ENCODE assay signal across 8 cellular contexts in genomic region chr4:153468587-153468986, GRCh38. TPM values are rescaled to one million over a fixed set of nuclear protein-coding genes. Genes with fewer than 3 reads are reported as not detected.
DNase-seq lines count a peak whose midpoint lies in the region; ATAC-seq and TF ChIP-seq lines count a peak whose summit lies in the region.

No MANE protein-coding gene starts in this region.

- H3K9me3 ChIP-seq in GM23248 (ENCODE audit: low read depth) (no peaks in the 10 kb centered on the region), Peyer's patch (no peaks in the 10 kb centered on the region), lower lobe of right lung (no peaks in the 10 kb centered on the region)

- ATAC-seq in lower lobe of right lung: no peak

- no peak overlapping the region for H2BK15ac ChIP-seq in mesendoderm (replicated peaks; ENCODE audit: low read depth)

- H4K20me1 ChIP-seq in GM23248 (ENCODE audit: insufficient read depth): no peaks in the 10 kb centered on the region; the same call in 1 of the 2 replicates

- 96 to 97% methylated on average over 1 of the region's 1 CpG for WGBS in GM23248 (ENCODE audit: low coverage in 1 of 2, low lambda C conversion rate in 2 of 2, missing lambda C conversion rate in 2 of 2), 2 experiments
- WGBS in mesendoderm (ENCODE audit: extremely low coverage, insufficient coverage, low lambda C conversion rate): no CpG with 5 or more reads among the region's 1 CpG

- H3K27ac ChIP-seq in GM23248 (no peak overlapping the region), Peyer's patch (peak overlapping the region; percentile 48 to 98 (median 78)), lower lobe of right lung (no peak overlapping the region), mesendoderm (ENCODE audit: low read depth, low read length) (no peak overlapping the region)

- H2AFZ ChIP-seq in GM23248: no peak overlapping the region

- H3K18ac ChIP-seq in mesendoderm (ENCODE audit: low read length): no peak overlapping the region

- H3K79me2 ChIP-seq in GM23248 (ENCODE audit: insufficient read depth) (peaks cover 44% of the 10 kb centered on the region), mesendoderm (ENCODE audit: control insufficient read depth, insufficient read depth, low read length) (peaks cover 21% of the 10 kb centered on the region)

- peak overlapping the region; percentile 37 for H3K4me3 ChIP-seq in GM23248
- H3K4me3 ChIP-seq in Peyer's patch: peak overlapping the region; percentile 66 to 90 (median 82)
- H3K4me3 ChIP-seq in lower lobe of right lung: peak overlapping the region; percentile 88
- H3K4me3 ChIP-seq in mesendoderm (ENCODE audit: low read length): no peak overlapping the region

- no peak overlapping the region for H2BK120ac ChIP-seq in mesendoderm (ENCODE audit: low read depth, low read length)

- H2BK5ac ChIP-seq in mesendoderm (ENCODE audit: low read length): no peak overlapping the region

- peaks cover 19% of the 10 kb centered on the region; the same call in 1 of the 2 replicates for H3K4me1 ChIP-seq in GM23248 (ENCODE audit: insufficient read depth)
- H3K4me1 ChIP-seq in Peyer's patch: peaks cover 0 to 23% (median 17%) of the 10 kb centered on the region in 4 donors
- H3K4me1 ChIP-seq in lower lobe of right lung: peaks cover 50% of the 10 kb centered on the region
- H3K4me1 ChIP-seq in mesendoderm (ENCODE audit: control insufficient read depth, low read depth, low read length): peaks cover 4% of the 10 kb centered on the region

- H3K56ac ChIP-seq in mesendoderm (ENCODE audit: low read length): no peak overlapping the region

- TF ChIP-seq CTCF in GM12873 (IDR thresholded peaks at IDR 0.05; ENCODE audit: insufficient read depth, low read depth, low read length, missing control alignments): peak; percentile 11
- TF ChIP-seq CTCF in Peyer's patch (IDR thresholded peaks at IDR 0.05): no peak
- TF ChIP-seq CTCF in lower lobe of right lung (IDR thresholded peaks at IDR 0.05): no peak

- no peaks in the 10 kb centered on the region for H3K9me2 ChIP-seq in GM23248 (ENCODE audit: insufficient read depth)

- H3K4me2 ChIP-seq in GM23248 (ENCODE audit: unreplicated experiment) (peak overlapping the region; percentile 56), mesendoderm (ENCODE audit: low read length) (no peak overlapping the region)

- H3K4ac ChIP-seq in mesendoderm (ENCODE audit: low read depth, low read length): no peak overlapping the region

- TF ChIP-seq POLR2A in Peyer's patch (IDR thresholded peaks at IDR 0.05): no peak

- in situ Hi-C loops in GM23248 (cut with MboI): no loop called here

- H3K27me3 ChIP-seq in GM23248 (replicated peaks; ENCODE audit: insufficient read depth) (no peaks in the 10 kb centered on the region), Peyer's patch (no peaks in the 10 kb centered on the region), lower lobe of right lung (ENCODE audit: low read depth) (no peaks in the 10 kb centered on the region), mesendoderm (ENCODE audit: insufficient read depth, low read length, poor library complexity) (no peaks in the 10 kb centered on the region)

- H3K79me1 ChIP-seq in mesendoderm (ENCODE audit: low read length): peaks cover 15% of the 10 kb centered on the region

- H4K5ac ChIP-seq in mesendoderm (ENCODE audit: low read length): no peak overlapping the region

- no peak for DNase-seq in GM23248
- peak in 2 of 3 donors; percentile 66 to 75 for DNase-seq in Peyer's patch
- no peak for DNase-seq in lower lobe of right lung
- no peak for DNase-seq in mesendoderm
- no peak for DNase-seq in NCI-H1930 (lab: John Stamatoyannopoulos, UW)
- DNase-seq in KG1 (lab: John Stamatoyannopoulos, UW): no peak
- no peak for DNase-seq in medulla oblongata (ENCODE audit: extremely low spot score)

- H3F3A ChIP-seq in GM23248 (ENCODE audit: insufficient read depth): peaks cover 7% of the 10 kb centered on the region

- H3K9ac ChIP-seq in GM23248 (peak overlapping the region; percentile 21; the same call in 1 of the 2 replicates), mesendoderm (ENCODE audit: low read length) (no peak overlapping the region)

- no peak overlapping the region for H2AK5ac ChIP-seq in mesendoderm (ENCODE audit: low read length)

- H3K36me3 ChIP-seq in GM23248 (ENCODE audit: low read depth) (no peaks in the 10 kb centered on the region), Peyer's patch (no peaks in the 10 kb centered on the region), lower lobe of right lung (peaks cover 2% of the 10 kb centered on the region), mesendoderm (ENCODE audit: control insufficient read depth, insufficient read depth, low read length) (no peaks in the 10 kb centered on the region)

- no peak overlapping the region for H3K23ac ChIP-seq in mesendoderm (ENCODE audit: low read length)

- intact Hi-C loops in lower lobe of right lung (cut with DNase I): no loop called here

- H4K8ac ChIP-seq in mesendoderm (ENCODE audit: low read depth, low read length): no peak overlapping the region

RNA-seq across cellular contexts. Expression of gene TMEM131L, which starts 2.4 kb away (rescaled TPM):
- total RNA-seq in GM23248 (2014; rRNA removed; shearing (Covaris generic)): 5.7 and 11.1 TPM in 2 replicates
- polyA plus RNA-seq in GM23248 (2016; fragmentation: Nextera tagmentation; extraction: Ambion mirVana): 8.7 and 10.2 TPM in 2 replicates
- 10 to 100 TPM in 1 of 4 donors, 1 to 10 TPM in 3; 5.2 to 54.5 (median 7.0) TPM for total RNA-seq in Peyer's patch
- total RNA-seq in lower lobe of right lung: 21.7 TPM
- 16.9 TPM for polyA plus RNA-seq in mesendoderm (2013, experiment 1 of 2)
- 17.2 TPM for polyA plus RNA-seq in mesendoderm (2013, experiment 2 of 2)

Comparison
In these comparisons a context has a peak if more than half of its experiments do, and no peak if none do; other contexts are left out.
1. DNase-seq: peak in Peyer's patch (2 of 3); none in GM23248 (single experiment), lower lobe of right lung (single experiment), mesendoderm (single experiment), NCI-H1930 (0 of 2), KG1 (single experiment) and medulla oblongata (single experiment).
2. H3K27ac ChIP-seq: peak in Peyer's patch (4 of 4); none in GM23248 (single experiment), lower lobe of right lung (single experiment) and mesendoderm (single experiment).